Comparison of ENCODE assay signal across 10 cellular contexts in genomic region chr11:11510939-11511338, GRCh38.
A peak's percentile ranks its signal among the peaks of the same experiment; 100 is the strongest.
DNase-seq lines count a peak whose midpoint lies in the region; ATAC-seq and TF ChIP-seq lines count a peak whose summit lies in the region.
"Had no signal": no experiment of that assay in that cellular context is flagged by ENCODE, and none has a peak within 500 bp of the region (broad histone marks: within the 10 kb centered on the region; RNA-seq: fewer than 3 reads in every experiment).

No MANE protein-coding gene starts in this region.

- H3K27ac Mint-ChIP-seq in endodermal cell = no peak overlapping the region
- H3K27ac Mint-ChIP-seq in activated T-helper 1 cell treated with anti-CD3 and anti-CD28 coated beads, Interleukin-12 subunit alpha, Interleukin-12 subunit beta, Interleukin-2, Interleukin-4 antibody, amounts not matched to agents 30 ng/mL and 10 ng/mL and 1 ng/mL, durations not matched to agents 14 hours and 24 hours and 36 hours = no peak overlapping the region
- H3K27ac Mint-ChIP-seq: immature natural killer cell had no signal

- H3K9me3 ChIP-seq in endodermal cell (ENCODE audit: control insufficient read depth, low read length) (no peaks in the 10 kb centered on the region), neuronal stem cell (replicated peaks in 1 of 2; ENCODE audit: control insufficient read depth in 2 of 2, insufficient read depth in 1 of 2, low read depth in 1 of 2, low read length in 2 of 2) (no peaks in the 10 kb centered on the region)

- H4K8ac ChIP-seq in neuronal stem cell (ENCODE audit: low read depth, low read length) = no peak overlapping the region

- peak overlapping the region; percentile 37 for H2AFZ ChIP-seq in neuronal stem cell (ENCODE audit: low read length)

- no peak overlapping the region for H3K18ac ChIP-seq in neuronal stem cell (ENCODE audit: low read length)

- 55 to 89% methylated on average over 4 to 10 of the region's 10 CpGs for WGBS in endodermal cell (ENCODE audit: insufficient coverage in 1 of 2, insufficient read length in 1 of 2), 2 experiments
- WGBS in neuronal stem cell (ENCODE audit: extremely low coverage in 2 of 2, insufficient read length in 2 of 2, insufficient replicate concordance in 1 of 2), 2 donors = no CpG with 5 or more reads among the region's 10 CpGs

- ATAC-seq in GM21825 (IDR thresholded peaks at IDR 0.05; ENCODE audit: unreplicated experiment) = no peak

- no peaks in the 10 kb centered on the region for H3K27me3 ChIP-seq in endodermal cell (ENCODE audit: control insufficient read depth, insufficient read depth, low read length, poor library complexity, severe bottlenecking)
- H3K27me3 ChIP-seq in neuronal stem cell (ENCODE audit: control insufficient read depth in 3 of 3, insufficient read depth in 3 of 3, low read depth in 1 of 3, low read length in 3 of 3) = no peaks in the 10 kb centered on the region

- no peak overlapping the region for H3K9ac ChIP-seq in endodermal cell (ENCODE audit: extremely low read depth, low read length, poor library complexity, severe bottlenecking)
- no peak overlapping the region for H3K9ac ChIP-seq in neuronal stem cell (ENCODE audit: low read depth, low read length, poor library complexity)

- no peak overlapping the region for H4K91ac ChIP-seq in neuronal stem cell (ENCODE audit: low read depth, low read length, poor library complexity)

- H3K4ac ChIP-seq in neuronal stem cell (ENCODE audit: low read length) = no peak overlapping the region

- H2BK15ac ChIP-seq in neuronal stem cell (ENCODE audit: low read length) = no peak overlapping the region

- H3K36me3 Mint-ChIP-seq in endodermal cell (ENCODE audit: low read depth) = no peaks in the 10 kb centered on the region
- H3K36me3 Mint-ChIP-seq in activated T-helper 1 cell treated with anti-CD3 and anti-CD28 coated beads, Interleukin-12 subunit alpha, Interleukin-12 subunit beta, Interleukin-2, Interleukin-4 antibody, amounts not matched to agents 30 ng/mL and 10 ng/mL and 1 ng/mL, durations not matched to agents 14 hours and 24 hours and 36 hours (ENCODE audit: low read depth) = no peaks in the 10 kb centered on the region
- H3K36me3 Mint-ChIP-seq: immature natural killer cell had no signal

- no peaks in the 10 kb centered on the region for H3K4me1 ChIP-seq in endodermal cell (ENCODE audit: control insufficient read depth, insufficient read depth, low read length)
- H3K4me1 ChIP-seq in neuronal stem cell (ENCODE audit: control insufficient read depth in 2 of 2, insufficient read depth in 1 of 2, low read depth in 1 of 2, low read length in 2 of 2) = peaks cover 2 to 33% of the 10 kb centered on the region in 2 donors

- H3K23ac ChIP-seq in neuronal stem cell (ENCODE audit: low read depth, low read length, poor library complexity) = no peak overlapping the region

- intact Hi-C loops in activated T-helper 1 cell treated with anti-CD3 and anti-CD28 coated beads, Interleukin-12 subunit alpha, Interleukin-12 subunit beta, Interleukin-2, Interleukin-4 antibody, amounts not matched to agents 30 ng/mL and 10 ng/mL and 1 ng/mL, durations not matched to agents 14 hours and 24 hours and 36 hours (cut with micrococcal nuclease) = no loop called here

- TF ChIP-seq CTCF in endodermal cell (conservative IDR thresholded peaks at IDR 0.05) = no peak

- no peaks in the 10 kb centered on the region for H3K4me1 Mint-ChIP-seq in endodermal cell
- H3K4me1 Mint-ChIP-seq in activated T-helper 1 cell treated with anti-CD3 and anti-CD28 coated beads, Interleukin-12 subunit alpha, Interleukin-12 subunit beta, Interleukin-2, Interleukin-4 antibody, amounts not matched to agents 30 ng/mL and 10 ng/mL and 1 ng/mL, durations not matched to agents 14 hours and 24 hours and 36 hours (ENCODE audit: low read depth) = no peaks in the 10 kb centered on the region
- H3K4me1 Mint-ChIP-seq: immature natural killer cell had no signal

- H2AK5ac ChIP-seq in neuronal stem cell (ENCODE audit: low read depth, low read length) = no peak overlapping the region

- H2BK12ac ChIP-seq in neuronal stem cell (ENCODE audit: low read length) = no peak overlapping the region

- in situ Hi-C loops in G401 (cut with HindIII; ENCODE audit: low sequenced_read_pairs) = no loop called here

- H3K4me3 ChIP-seq in endodermal cell (ENCODE audit: low read length) (no peak overlapping the region), neuronal stem cell (ENCODE audit: low read length in 2 of 2) (no peak overlapping the region)

- no peak overlapping the region for H2BK120ac ChIP-seq in neuronal stem cell (ENCODE audit: low read depth, low read length)

- H3K14ac ChIP-seq in neuronal stem cell (ENCODE audit: low read length) = no peak overlapping the region

- no peak overlapping the region for H2BK5ac ChIP-seq in neuronal stem cell (ENCODE audit: low read length)

- no peaks in the 10 kb centered on the region for H3K79me1 ChIP-seq in neuronal stem cell (ENCODE audit: low read depth, low read length)

- H3K27ac ChIP-seq in endodermal cell (ENCODE audit: low read depth, low read length) (peak overlapping the region; percentile 41), neuronal stem cell (replicated peaks; ENCODE audit: low read length) (peak overlapping the region; percentile 13)

- DNase-seq in G401 (ENCODE audit: low spot score) (peak; percentile 90), NCI-H226 (peak; percentile 40), endodermal cell (no peak), neuronal stem cell (ENCODE audit: low spot score) (peak; percentile 47), A172 (ENCODE audit: low spot score) (no peak)
- no peak for DNase-seq in activated effector memory CD4-positive, alpha-beta T cell treated with anti-CD3 and anti-CD28 coated beads, Interleukin-2, amount 50 U/mL, for 16 hours
- DNase-seq in activated T-helper 1 cell treated with anti-CD3 and anti-CD28 coated beads, Interleukin-12 subunit alpha, Interleukin-12 subunit beta, Interleukin-2, Interleukin-4 antibody, amounts not matched to agents 30 ng/mL and 10 ng/mL and 1 ng/mL, durations not matched to agents 14 hours and 24 hours and 36 hours (ENCODE audit: low spot score) = no peak
- DNase-seq: immature natural killer cell; stimulated activated CD4-positive, alpha-beta T cell treated with anti-CD3 and anti-CD28 coated beads, Interleukin-2, amount 100 ng/mL, for 24 hours had no signal

- H3K27me3 Mint-ChIP-seq in endodermal cell (ENCODE audit: insufficient read depth) = peaks cover 4% of the 10 kb centered on the region
- H3K27me3 Mint-ChIP-seq in activated T-helper 1 cell treated with anti-CD3 and anti-CD28 coated beads, Interleukin-12 subunit alpha, Interleukin-12 subunit beta, Interleukin-2, Interleukin-4 antibody, amounts not matched to agents 30 ng/mL and 10 ng/mL and 1 ng/mL, durations not matched to agents 14 hours and 24 hours and 36 hours (ENCODE audit: insufficient read depth) = peaks cover 2% of the 10 kb centered on the region

- H3K36me3 ChIP-seq in endodermal cell (ENCODE audit: control insufficient read depth, insufficient read depth, low read length) (no peaks in the 10 kb centered on the region), neuronal stem cell (replicated peaks in 1 of 2; ENCODE audit: control insufficient read depth in 2 of 2, insufficient read depth in 2 of 2, low read length in 2 of 2) (no peaks in the 10 kb centered on the region)

- no peaks in the 10 kb centered on the region for H3K9me3 Mint-ChIP-seq in endodermal cell
- no peaks in the 10 kb centered on the region for H3K9me3 Mint-ChIP-seq in activated T-helper 1 cell treated with anti-CD3 and anti-CD28 coated beads, Interleukin-12 subunit alpha, Interleukin-12 subunit beta, Interleukin-2, Interleukin-4 antibody, amounts not matched to agents 30 ng/mL and 10 ng/mL and 1 ng/mL, durations not matched to agents 14 hours and 24 hours and 36 hours
- H3K9me3 Mint-ChIP-seq: immature natural killer cell had no signal

- H3K4me2 ChIP-seq in neuronal stem cell (ENCODE audit: insufficient read depth, low read length, poor library complexity, severe bottlenecking) = no peak overlapping the region

- H3K4me3 Mint-ChIP-seq in endodermal cell = no peak overlapping the region
- H3K4me3 Mint-ChIP-seq in activated T-helper 1 cell treated with anti-CD3 and anti-CD28 coated beads, Interleukin-12 subunit alpha, Interleukin-12 subunit beta, Interleukin-2, Interleukin-4 antibody, amounts not matched to agents 30 ng/mL and 10 ng/mL and 1 ng/mL, durations not matched to agents 14 hours and 24 hours and 36 hours = no peak overlapping the region
- H3K4me3 Mint-ChIP-seq: immature natural killer cell had no signal

Comparison
In these comparisons a context has a peak if more than half of its experiments do, and no peak if none do; other contexts are left out.
1. DNase-seq: peak in G401 (single experiment), NCI-H226 (single experiment) and neuronal stem cell (single experiment); none in endodermal cell (single experiment), activated effector memory CD4-positive, alpha-beta T cell treated with anti-CD3 and anti-CD28 coated beads, Interleukin-2, amount 50 U/mL, for 16 hours (single experiment), A172 (single experiment) and activated T-helper 1 cell treated with anti-CD3 and anti-CD28 coated beads, Interleukin-12 subunit alpha, Interleukin-12 subunit beta, Interleukin-2, Interleukin-4 antibody, amounts not matched to agents 30 ng/mL and 10 ng/mL and 1 ng/mL, durations not matched to agents 14 hours and 24 hours and 36 hours (single experiment).